Comparison of ENCODE assay signal across 25 cellular contexts in the genomic region with DNA sequence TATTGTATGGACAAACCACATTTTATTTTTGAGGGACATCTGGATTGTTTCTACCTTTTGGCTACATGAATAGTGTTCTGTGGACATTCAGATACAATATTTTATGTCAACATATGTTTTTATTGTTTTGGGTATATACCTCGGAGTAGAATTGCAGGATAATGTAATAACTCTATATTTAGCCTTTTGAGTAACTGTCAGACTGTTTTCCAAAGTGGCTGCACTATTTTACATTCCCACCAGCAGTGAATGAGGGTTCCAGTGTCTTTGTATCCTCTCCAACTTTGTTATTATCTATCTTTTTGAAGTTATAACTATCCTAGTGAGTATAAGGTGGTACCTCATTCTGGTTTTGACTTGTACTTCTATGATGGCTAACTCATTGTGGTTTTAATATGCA.
"Had no signal": no experiment of that assay in that cellular context is flagged by ENCODE, and none has a peak within 500 bp of the region (broad histone marks: within the 10 kb centered on the region; RNA-seq: fewer than 3 reads in every experiment).

No MANE protein-coding gene starts in this region.

- ATAC-seq: activated naive CD4-positive, alpha-beta T cell treated with anti-CD3 and anti-CD28 coated beads, Interleukin-2, amount 50 U/mL, for 72 hours; activated T-cell treated with anti-CD3 and anti-CD28 coated beads, Interleukin-2, amount 50 U/mL, for 72 hours; WTC11 had no signal

- H3K4me3 ChIP-seq: ascending aorta, colonic mucosa, esophagus squamous epithelium had no signal

- H3K4me3 Mint-ChIP-seq: activated CD4-positive, alpha-beta memory T cell treated with anti-CD3 and anti-CD28 coated beads, Interleukin-2, amount 10 ng/mL, durations not matched to agents 7 days and 5 days; activated CD4-positive, alpha-beta T cell treated with anti-CD3 and anti-CD28 coated beads, Interleukin-2, amount 10 ng/mL, durations not matched to agents 7 days and 5 days; activated naive CD4-positive, alpha-beta T cell treated with anti-CD3 and anti-CD28 coated beads, Interleukin-2, amount 10 ng/mL, durations not matched to agents 7 days and 5 days; activated naive CD8-positive, alpha-beta T cell treated with anti-CD3 and anti-CD28 coated beads, Interleukin-2, amount 10 ng/mL, durations not matched to agents 7 days and 5 days; activated T-cell treated with anti-CD3 and anti-CD28 coated beads, Interleukin-2, amount 50 U/mL, for 24 hours; activated T-cell treated with anti-CD3 and anti-CD28 coated beads, Interleukin-2, amount 50 U/mL, for 72 hours; WTC11 had no signal

- H3K36me3 ChIP-seq: ascending aorta, brain microvascular endothelial cell, colonic mucosa, esophagus squamous epithelium had no signal

- H3K27me3 ChIP-seq: ascending aorta, brain microvascular endothelial cell, colonic mucosa, esophagus squamous epithelium had no signal

- DNase-seq: activated CD4-positive, alpha-beta memory T cell treated with anti-CD3 and anti-CD28 coated beads, Interleukin-2, amount 10 ng/mL, durations not matched to agents 7 days and 5 days; activated CD4-positive, alpha-beta T cell treated with anti-CD3 and anti-CD28 coated beads for 1 hour; activated CD4-positive, alpha-beta T cell treated with anti-CD3 and anti-CD28 coated beads for 4 hours; activated CD4-positive, alpha-beta T cell treated with anti-CD3 and anti-CD28 coated beads, Interleukin-2, amount 10 ng/mL, durations not matched to agents 7 days and 5 days; activated CD4-positive, alpha-beta T cell treated with anti-CD3 and anti-CD28 coated beads, Interleukin-2, amount 50 U/mL, for 4 hours; activated CD8-positive, alpha-beta memory T cell treated with anti-CD3 and anti-CD28 coated beads, Interleukin-2, amount 50 U/mL, for 48 hours; activated gamma-delta T cell; activated naive CD4-positive, alpha-beta T cell; activated naive CD4-positive, alpha-beta T cell treated with anti-CD3 and anti-CD28 coated beads, Interleukin-2, amount 10 ng/mL, durations not matched to agents 7 days and 5 days; activated naive CD8-positive, alpha-beta T cell treated with anti-CD3 and anti-CD28 coated beads, Interleukin-2, amount 10 ng/mL, durations not matched to agents 7 days and 5 days; activated T-cell treated with anti-CD3 and anti-CD28 coated beads for 4 hours; activated T-cell treated with anti-CD3 and anti-CD28 coated beads, Interleukin-2, amount 50 U/mL, for 24 hours; activated T-cell treated with anti-CD3 and anti-CD28 coated beads, Interleukin-2, amount 50 U/mL, for 72 hours; brain microvascular endothelial cell; colonic mucosa; effector CD8-positive, alpha-beta T cell; esophagus squamous epithelium; foreskin melanocyte; T-helper 1 cell; T-helper 2 cell had no signal

- H3K27ac Mint-ChIP-seq: activated CD4-positive, alpha-beta memory T cell treated with anti-CD3 and anti-CD28 coated beads, Interleukin-2, amount 10 ng/mL, durations not matched to agents 7 days and 5 days; activated CD4-positive, alpha-beta T cell treated with anti-CD3 and anti-CD28 coated beads, Interleukin-2, amount 10 ng/mL, durations not matched to agents 7 days and 5 days; activated naive CD4-positive, alpha-beta T cell treated with anti-CD3 and anti-CD28 coated beads, Interleukin-2, amount 10 ng/mL, durations not matched to agents 7 days and 5 days; activated naive CD4-positive, alpha-beta T cell treated with anti-CD3 and anti-CD28 coated beads, Interleukin-2, amount 50 U/mL, for 72 hours; activated naive CD8-positive, alpha-beta T cell treated with anti-CD3 and anti-CD28 coated beads, Interleukin-2, amount 10 ng/mL, durations not matched to agents 7 days and 5 days; activated T-cell treated with anti-CD3 and anti-CD28 coated beads, Interleukin-2, amount 50 U/mL, for 24 hours; activated T-cell treated with anti-CD3 and anti-CD28 coated beads, Interleukin-2, amount 50 U/mL, for 72 hours; WTC11 had no signal

- H3K9me3 Mint-ChIP-seq: activated CD4-positive, alpha-beta memory T cell treated with anti-CD3 and anti-CD28 coated beads, Interleukin-2, amount 10 ng/mL, durations not matched to agents 7 days and 5 days; activated CD4-positive, alpha-beta T cell treated with anti-CD3 and anti-CD28 coated beads, Interleukin-2, amount 10 ng/mL, durations not matched to agents 7 days and 5 days; activated naive CD4-positive, alpha-beta T cell treated with anti-CD3 and anti-CD28 coated beads, Interleukin-2, amount 10 ng/mL, durations not matched to agents 7 days and 5 days; activated naive CD4-positive, alpha-beta T cell treated with anti-CD3 and anti-CD28 coated beads, Interleukin-2, amount 50 U/mL, for 72 hours; activated naive CD8-positive, alpha-beta T cell treated with anti-CD3 and anti-CD28 coated beads, Interleukin-2, amount 10 ng/mL, durations not matched to agents 7 days and 5 days; activated T-cell treated with anti-CD3 and anti-CD28 coated beads, Interleukin-2, amount 50 U/mL, for 72 hours had no signal

- H3K9me3 ChIP-seq: ascending aorta, colonic mucosa, esophagus squamous epithelium had no signal

- H3K4me1 Mint-ChIP-seq: activated CD4-positive, alpha-beta T cell treated with anti-CD3 and anti-CD28 coated beads, Interleukin-2, amount 10 ng/mL, durations not matched to agents 7 days and 5 days; activated naive CD4-positive, alpha-beta T cell treated with anti-CD3 and anti-CD28 coated beads, Interleukin-2, amount 10 ng/mL, durations not matched to agents 7 days and 5 days; activated naive CD8-positive, alpha-beta T cell treated with anti-CD3 and anti-CD28 coated beads, Interleukin-2, amount 10 ng/mL, durations not matched to agents 7 days and 5 days had no signal

- H3K27me3 Mint-ChIP-seq: activated CD4-positive, alpha-beta memory T cell treated with anti-CD3 and anti-CD28 coated beads, Interleukin-2, amount 10 ng/mL, durations not matched to agents 7 days and 5 days; activated CD4-positive, alpha-beta T cell treated with anti-CD3 and anti-CD28 coated beads, Interleukin-2, amount 10 ng/mL, durations not matched to agents 7 days and 5 days; activated naive CD4-positive, alpha-beta T cell treated with anti-CD3 and anti-CD28 coated beads, Interleukin-2, amount 10 ng/mL, durations not matched to agents 7 days and 5 days; activated naive CD8-positive, alpha-beta T cell treated with anti-CD3 and anti-CD28 coated beads, Interleukin-2, amount 10 ng/mL, durations not matched to agents 7 days and 5 days; activated T-cell treated with anti-CD3 and anti-CD28 coated beads, Interleukin-2, amount 50 U/mL, for 24 hours had no signal

- H3K27ac ChIP-seq: ascending aorta, brain microvascular endothelial cell, colonic mucosa, epithelial cell of prostate, esophagus squamous epithelium, VCaP had no signal

- H3K36me3 Mint-ChIP-seq: activated naive CD4-positive, alpha-beta T cell treated with anti-CD3 and anti-CD28 coated beads, Interleukin-2, amount 10 ng/mL, durations not matched to agents 7 days and 5 days; activated naive CD4-positive, alpha-beta T cell treated with anti-CD3 and anti-CD28 coated beads, Interleukin-2, amount 50 U/mL, for 72 hours had no signal
